ENCODE assay signal across 8 cellular contexts in the genomic region with DNA sequence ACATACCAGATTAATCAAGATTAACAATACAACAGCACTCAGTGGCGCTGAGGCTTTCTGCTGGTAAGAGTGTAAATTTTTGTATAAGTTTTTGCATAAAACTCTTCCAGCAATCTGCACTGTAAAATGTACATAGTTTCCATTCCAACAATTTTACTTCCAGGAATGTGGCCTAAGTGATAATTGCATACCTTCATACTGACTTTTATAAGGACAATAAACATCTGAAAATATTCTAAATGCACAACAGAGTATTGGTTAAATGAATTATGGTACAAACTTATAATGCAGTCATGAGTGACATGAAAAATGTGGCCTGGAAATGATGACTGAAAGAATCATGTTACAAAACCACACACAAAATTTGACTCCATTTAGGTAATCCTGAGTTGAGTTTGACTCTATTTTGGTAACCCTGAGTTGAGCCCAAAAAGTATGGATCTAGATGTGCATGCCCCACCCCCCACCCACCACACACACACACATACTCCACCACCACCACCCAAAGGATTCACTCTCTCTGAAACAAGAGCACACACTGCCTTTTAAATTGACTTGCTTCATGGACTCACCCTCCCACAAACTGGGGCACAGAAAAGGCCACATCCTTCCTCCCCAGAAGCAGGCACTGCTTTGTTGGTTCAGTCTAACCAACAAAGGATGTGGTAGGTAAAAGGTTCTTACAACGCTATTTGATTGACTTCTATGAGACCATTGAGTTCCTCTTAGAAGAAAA.
A peak's percentile ranks its signal among the peaks of the same experiment; 100 is the strongest.
DNase-seq lines count a peak whose midpoint lies in the region; ATAC-seq, FAIRE-seq and TF ChIP-seq lines count a peak whose summit lies in the region.

No MANE protein-coding gene starts in this region.

- no peaks in the 10 kb centered on the region for H3K27me3 ChIP-seq in BE2C

- in situ Hi-C loops in astrocyte of the spinal cord (cut with HindIII; ENCODE audit: low sequenced_read_pairs) = no loop called here

- TF ChIP-seq CTCF in astrocyte of the spinal cord (IDR thresholded peaks at IDR 0.05; ENCODE audit: low read depth, low read length) = no peak
- TF ChIP-seq CTCF in BE2C (IDR thresholded peaks at IDR 0.05; ENCODE audit: low read depth, low read length) = no peak

- no peaks in the 10 kb centered on the region for H3K9me3 ChIP-seq in BE2C

- H3K36me3 ChIP-seq in BE2C = no peaks in the 10 kb centered on the region

- DNase-seq in T follicular helper cell (ENCODE audit: low read depth) (peak; percentile 45), astrocyte of the spinal cord (ENCODE audit: low read depth, low spot score) (peak; percentile 70), BE2C (no peak), urothelium cell line (ENCODE audit: low spot score) (no peak), kidney glomerular epithelial cell (lab: John Stamatoyannopoulos, UW) (no peak)
- peak; percentile 77 for DNase-seq in stimulated activated CD4-positive, alpha-beta T cell treated with anti-CD3 and anti-CD28 coated beads, Interleukin-1b, Interleukin-23, amount 100 ng/mL, for 48 hours

- peak; percentile 31 for TF ChIP-seq POLR2A in GM15510 (IDR thresholded peaks at IDR 0.05; ENCODE audit: borderline replicate concordance, extremely low read depth, insufficient read length)

- H3K4me1 ChIP-seq in BE2C = no peaks in the 10 kb centered on the region

- H3K4me3 ChIP-seq in astrocyte of the spinal cord (ENCODE audit: low read depth, low read length) (no peak overlapping the region), BE2C (ENCODE audit: low read depth, low read length) (no peak overlapping the region)

- ATAC-seq in HG02938 (IDR thresholded peaks at IDR 0.05; ENCODE audit: unreplicated experiment) = peak; percentile 52

- FAIRE-seq in urothelium cell line (lab: Jason Lieb, UNC) = no peak

Comparison
In these comparisons a context has a peak if more than half of its experiments do, and no peak if none do; other contexts are left out.
1. DNase-seq: peak in T follicular helper cell (single experiment), astrocyte of the spinal cord (single experiment) and stimulated activated CD4-positive, alpha-beta T cell treated with anti-CD3 and anti-CD28 coated beads, Interleukin-1b, Interleukin-23, amount 100 ng/mL, for 48 hours (single experiment); none in BE2C (single experiment), urothelium cell line (single experiment) and kidney glomerular epithelial cell (single experiment).